In genomic region chr1:101293461-101294045, GRCh38 we compare ENCODE assay signal across 8 cellular contexts. TPM values are rescaled to one million over a fixed set of nuclear protein-coding genes. Genes with fewer than 3 reads are reported as not detected.
A peak's percentile ranks its signal among the peaks of the same experiment; 100 is the strongest.
DNase-seq lines count a peak whose midpoint lies in the region; ATAC-seq lines count a peak whose summit lies in the region.

No MANE protein-coding gene starts in this region.

- CTCF ChIA-PET in activated CD8-positive, alpha-beta T cell treated with anti-CD3 and anti-CD28 coated beads, Interleukin-2, amount 10 ng/mL, durations not matched to agents 7 days and 5 days (lab: Charles Lee), result interaction anchor here (0.7 to 12.5 kb wide), 8 partner anchors 9 to 365 kb away, joined by 3 to 162 read pairs (median 4); partner anchors contain the start of gene S1PR1

- H3K4me1 Mint-ChIP-seq in activated CD8-positive, alpha-beta T cell treated with anti-CD3 and anti-CD28 coated beads, Interleukin-2, amount 10 ng/mL, durations not matched to agents 7 days and 5 days (ENCODE audit: low read depth), result peaks cover 54% of the 10 kb centered on the region

- H3K27me3 Mint-ChIP-seq in activated CD8-positive, alpha-beta T cell treated with anti-CD3 and anti-CD28 coated beads, Interleukin-2, amount 10 ng/mL, durations not matched to agents 7 days and 5 days (ENCODE audit: low read depth), result peaks cover 14% of the 10 kb centered on the region

- peak; percentile 46 to 64 for ATAC-seq in activated CD4-positive, CD25-positive, alpha-beta regulatory T cell treated with anti-CD3 and anti-CD28 coated beads, Interleukin-2, amount 50 U/mL, for 24 hours
- ATAC-seq in HG03139 (IDR thresholded peaks at IDR 0.05; ENCODE audit: unreplicated experiment), result peak; percentile 63
- ATAC-seq in activated CD8-positive, alpha-beta T cell treated with anti-CD3 and anti-CD28 coated beads, Interleukin-2, amount 10 ng/mL, durations not matched to agents 7 days and 5 days, result peak; percentile 38

- peak overlapping the region; percentile 75 for H3K27ac Mint-ChIP-seq in activated CD8-positive, alpha-beta T cell treated with anti-CD3 and anti-CD28 coated beads, Interleukin-2, amount 10 ng/mL, durations not matched to agents 7 days and 5 days

- no peaks in the 10 kb centered on the region for H3K36me3 Mint-ChIP-seq in activated CD8-positive, alpha-beta T cell treated with anti-CD3 and anti-CD28 coated beads, Interleukin-2, amount 10 ng/mL, durations not matched to agents 7 days and 5 days (ENCODE audit: low read depth)

- no peaks in the 10 kb centered on the region for H3K9me3 Mint-ChIP-seq in activated CD8-positive, alpha-beta T cell treated with anti-CD3 and anti-CD28 coated beads, Interleukin-2, amount 10 ng/mL, durations not matched to agents 7 days and 5 days (ENCODE audit: insufficient read depth)

- H3K4me3 Mint-ChIP-seq in activated CD8-positive, alpha-beta T cell treated with anti-CD3 and anti-CD28 coated beads, Interleukin-2, amount 10 ng/mL, durations not matched to agents 7 days and 5 days, result peak overlapping the region; percentile 26

- POLR2A ChIA-PET in activated CD8-positive, alpha-beta T cell treated with anti-CD3 and anti-CD28 coated beads, Interleukin-2, amount 10 ng/mL, durations not matched to agents 7 days and 5 days (lab: Charles Lee), result interaction anchor here (0.6 to 1.4 kb wide), 2 partner anchors 12 to 19 kb away, joined by 3 to 5 read pairs; no protein-coding TSS in a partner anchor

- DNase-seq in activated CD4-positive, CD25-positive, alpha-beta regulatory T cell treated with anti-CD3 and anti-CD28 coated beads, Interleukin-2, amount 50 U/mL, for 72 hours, result no peak
- peak; percentile 68 for DNase-seq in activated CD8-positive, alpha-beta T cell treated with anti-CD3 and anti-CD28 coated beads, Interleukin-2, amount 10 ng/mL, durations not matched to agents 7 days and 5 days
- peak in 2 of 3 donors; percentile 50 to 62 for DNase-seq in stimulated activated CD4-positive, alpha-beta T cell treated with anti-CD3 and anti-CD28 coated beads, Interleukin-12 subunit alpha, Interleukin-12 subunit beta, amount 100 ng/mL, for 48 hours (ENCODE audit: low read depth in 2 of 3, low spot score in 1 of 3)
- DNase-seq in DMS53 treated with DMSO at 0.1 percent for 48 hours (lab: John Stamatoyannopoulos, UW; ENCODE audit: unreplicated experiment), result no peak
- no peak for DNase-seq in NCI-H82 (lab: John Stamatoyannopoulos, UW)
- DNase-seq in HUDEP-2 (lab: John Stamatoyannopoulos, UW; ENCODE audit: unreplicated experiment in 76 of 76), result no peak

RNA-seq across cellular contexts. Expression of gene S1PR1, which starts 56.7 kb away (rescaled TPM):
- total RNA-seq in activated CD8-positive, alpha-beta T cell treated with anti-CD3 and anti-CD28 coated beads, Interleukin-2, amount 10 ng/mL, durations not matched to agents 7 days and 5 days, result 10 to 100 TPM; 72.8 to 76.5 TPM

Comparison
In these comparisons a context has a peak if more than half of its experiments do, and no peak if none do; other contexts are left out.
1. DNase-seq: peak in activated CD8-positive, alpha-beta T cell treated with anti-CD3 and anti-CD28 coated beads, Interleukin-2, amount 10 ng/mL, durations not matched to agents 7 days and 5 days (single experiment) and stimulated activated CD4-positive, alpha-beta T cell treated with anti-CD3 and anti-CD28 coated beads, Interleukin-12 subunit alpha, Interleukin-12 subunit beta, amount 100 ng/mL, for 48 hours (2 of 3); none in activated CD4-positive, CD25-positive, alpha-beta regulatory T cell treated with anti-CD3 and anti-CD28 coated beads, Interleukin-2, amount 50 U/mL, for 72 hours (single experiment), DMS53 treated with DMSO at 0.1 percent for 48 hours (single experiment), NCI-H82 (single experiment) and HUDEP-2 (0 of 76).
2. Peak in every context shown above with its lines, with median percentiles within 50 percentile points of each other: ATAC-seq.